1 cellular context compared by ENCODE assay signal in the genomic region with DNA sequence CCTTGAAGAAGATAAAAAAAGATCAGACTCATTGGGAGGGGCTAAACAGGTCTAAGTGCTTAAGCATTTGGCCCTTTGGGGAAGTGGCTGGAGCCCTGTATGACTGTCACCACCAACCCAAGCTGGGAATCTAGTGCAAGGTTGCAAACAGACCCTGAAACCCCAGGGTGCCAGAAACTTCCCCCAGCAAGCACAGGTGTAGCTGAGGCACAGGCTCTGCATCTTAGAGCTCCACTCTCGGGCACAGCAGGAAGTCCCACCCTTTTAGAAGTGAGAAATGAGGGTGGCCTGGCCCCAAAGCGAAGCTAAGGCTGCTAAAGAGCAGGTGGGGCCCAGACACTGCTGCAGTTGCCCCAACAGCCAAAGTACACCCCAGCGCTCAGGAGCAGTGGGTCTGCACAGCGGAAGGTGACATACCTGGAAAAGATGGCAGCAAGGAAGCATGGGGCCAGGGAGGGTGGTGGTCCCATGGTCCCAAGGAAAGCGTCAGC.
TF ChIP-seq lines count a peak whose summit lies in the region.

No MANE protein-coding gene starts in this region.

TF ChIP-seq in SK-N-SH, 30 proteins besides CTCF, POLR2A, EP300 and RAD21 (continued from another document):
- TF ChIP-seq, protein P1, sequence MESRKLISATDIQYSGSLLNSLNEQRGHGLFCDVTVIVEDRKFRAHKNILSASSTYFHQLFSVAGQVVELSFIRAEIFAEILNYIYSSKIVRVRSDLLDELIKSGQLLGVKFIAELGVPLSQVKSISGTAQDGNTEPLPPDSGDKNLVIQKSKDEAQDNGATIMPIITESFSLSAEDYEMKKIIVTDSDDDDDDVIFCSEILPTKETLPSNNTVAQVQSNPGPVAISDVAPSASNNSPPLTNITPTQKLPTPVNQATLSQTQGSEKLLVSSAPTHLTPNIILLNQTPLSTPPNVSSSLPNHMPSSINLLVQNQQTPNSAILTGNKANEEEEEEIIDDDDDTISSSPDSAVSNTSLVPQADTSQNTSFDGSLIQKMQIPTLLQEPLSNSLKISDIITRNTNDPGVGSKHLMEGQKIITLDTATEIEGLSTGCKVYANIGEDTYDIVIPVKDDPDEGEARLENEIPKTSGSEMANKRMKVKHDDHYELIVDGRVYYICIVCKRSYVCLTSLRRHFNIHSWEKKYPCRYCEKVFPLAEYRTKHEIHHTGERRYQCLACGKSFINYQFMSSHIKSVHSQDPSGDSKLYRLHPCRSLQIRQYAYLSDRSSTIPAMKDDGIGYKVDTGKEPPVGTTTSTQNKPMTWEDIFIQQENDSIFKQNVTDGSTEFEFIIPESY (IDR thresholded peaks at IDR 0.05; ENCODE audit: borderline replicate concordance, low read depth), result no peak
- TF ChIP-seq, protein P2, sequence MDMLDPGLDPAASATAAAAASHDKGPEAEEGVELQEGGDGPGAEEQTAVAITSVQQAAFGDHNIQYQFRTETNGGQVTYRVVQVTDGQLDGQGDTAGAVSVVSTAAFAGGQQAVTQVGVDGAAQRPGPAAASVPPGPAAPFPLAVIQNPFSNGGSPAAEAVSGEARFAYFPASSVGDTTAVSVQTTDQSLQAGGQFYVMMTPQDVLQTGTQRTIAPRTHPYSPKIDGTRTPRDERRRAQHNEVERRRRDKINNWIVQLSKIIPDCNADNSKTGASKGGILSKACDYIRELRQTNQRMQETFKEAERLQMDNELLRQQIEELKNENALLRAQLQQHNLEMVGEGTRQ (IDR thresholded peaks at IDR 0.05; ENCODE audit: borderline replicate concordance, low read depth, low read length), result no peak
- TF ChIP-seq SIN3A (IDR thresholded peaks at IDR 0.05; ENCODE audit: borderline replicate concordance, low read depth, low read length) (no peak), RCOR1 (IDR thresholded peaks at IDR 0.05; ENCODE audit: low read length) (no peak)
- TF ChIP-seq, protein P3, sequence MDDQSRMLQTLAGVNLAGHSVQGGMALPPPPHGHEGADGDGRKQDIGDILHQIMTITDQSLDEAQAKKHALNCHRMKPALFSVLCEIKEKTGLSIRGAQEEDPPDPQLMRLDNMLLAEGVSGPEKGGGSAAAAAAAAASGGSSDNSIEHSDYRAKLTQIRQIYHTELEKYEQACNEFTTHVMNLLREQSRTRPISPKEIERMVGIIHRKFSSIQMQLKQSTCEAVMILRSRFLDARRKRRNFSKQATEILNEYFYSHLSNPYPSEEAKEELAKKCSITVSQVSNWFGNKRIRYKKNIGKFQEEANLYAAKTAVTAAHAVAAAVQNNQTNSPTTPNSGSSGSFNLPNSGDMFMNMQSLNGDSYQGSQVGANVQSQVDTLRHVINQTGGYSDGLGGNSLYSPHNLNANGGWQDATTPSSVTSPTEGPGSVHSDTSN (IDR thresholded peaks at IDR 0.05), result no peak
- TF ChIP-seq, protein P4, sequence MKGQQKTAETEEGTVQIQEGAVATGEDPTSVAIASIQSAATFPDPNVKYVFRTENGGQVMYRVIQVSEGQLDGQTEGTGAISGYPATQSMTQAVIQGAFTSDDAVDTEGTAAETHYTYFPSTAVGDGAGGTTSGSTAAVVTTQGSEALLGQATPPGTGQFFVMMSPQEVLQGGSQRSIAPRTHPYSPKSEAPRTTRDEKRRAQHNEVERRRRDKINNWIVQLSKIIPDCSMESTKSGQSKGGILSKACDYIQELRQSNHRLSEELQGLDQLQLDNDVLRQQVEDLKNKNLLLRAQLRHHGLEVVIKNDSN (IDR thresholded peaks at IDR 0.05; ENCODE audit: borderline replicate concordance, low read depth), result no peak
- TF ChIP-seq, protein P5, sequence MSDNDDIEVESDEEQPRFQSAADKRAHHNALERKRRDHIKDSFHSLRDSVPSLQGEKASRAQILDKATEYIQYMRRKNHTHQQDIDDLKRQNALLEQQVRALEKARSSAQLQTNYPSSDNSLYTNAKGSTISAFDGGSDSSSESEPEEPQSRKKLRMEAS (IDR thresholded peaks at IDR 0.05; ENCODE audit: low read depth), result no peak
- TF ChIP-seq, protein P6, sequence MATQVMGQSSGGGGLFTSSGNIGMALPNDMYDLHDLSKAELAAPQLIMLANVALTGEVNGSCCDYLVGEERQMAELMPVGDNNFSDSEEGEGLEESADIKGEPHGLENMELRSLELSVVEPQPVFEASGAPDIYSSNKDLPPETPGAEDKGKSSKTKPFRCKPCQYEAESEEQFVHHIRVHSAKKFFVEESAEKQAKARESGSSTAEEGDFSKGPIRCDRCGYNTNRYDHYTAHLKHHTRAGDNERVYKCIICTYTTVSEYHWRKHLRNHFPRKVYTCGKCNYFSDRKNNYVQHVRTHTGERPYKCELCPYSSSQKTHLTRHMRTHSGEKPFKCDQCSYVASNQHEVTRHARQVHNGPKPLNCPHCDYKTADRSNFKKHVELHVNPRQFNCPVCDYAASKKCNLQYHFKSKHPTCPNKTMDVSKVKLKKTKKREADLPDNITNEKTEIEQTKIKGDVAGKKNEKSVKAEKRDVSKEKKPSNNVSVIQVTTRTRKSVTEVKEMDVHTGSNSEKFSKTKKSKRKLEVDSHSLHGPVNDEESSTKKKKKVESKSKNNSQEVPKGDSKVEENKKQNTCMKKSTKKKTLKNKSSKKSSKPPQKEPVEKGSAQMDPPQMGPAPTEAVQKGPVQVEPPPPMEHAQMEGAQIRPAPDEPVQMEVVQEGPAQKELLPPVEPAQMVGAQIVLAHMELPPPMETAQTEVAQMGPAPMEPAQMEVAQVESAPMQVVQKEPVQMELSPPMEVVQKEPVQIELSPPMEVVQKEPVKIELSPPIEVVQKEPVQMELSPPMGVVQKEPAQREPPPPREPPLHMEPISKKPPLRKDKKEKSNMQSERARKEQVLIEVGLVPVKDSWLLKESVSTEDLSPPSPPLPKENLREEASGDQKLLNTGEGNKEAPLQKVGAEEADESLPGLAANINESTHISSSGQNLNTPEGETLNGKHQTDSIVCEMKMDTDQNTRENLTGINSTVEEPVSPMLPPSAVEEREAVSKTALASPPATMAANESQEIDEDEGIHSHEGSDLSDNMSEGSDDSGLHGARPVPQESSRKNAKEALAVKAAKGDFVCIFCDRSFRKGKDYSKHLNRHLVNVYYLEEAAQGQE (IDR thresholded peaks at IDR 0.05; ENCODE audit: low read depth, low read length), result no peak
TF ChIP-seq in SK-N-SH: peak in this region for 0.
